In genomic region chr15:95624616-95625361, GRCh38 we compare ENCODE assay signal across 23 cellular contexts.
DNase-seq lines count a peak whose midpoint lies in the region; ATAC-seq and TF ChIP-seq lines count a peak whose summit lies in the region.
"Had no signal": no experiment of that assay in that cellular context is flagged by ENCODE, and none has a peak within 500 bp of the region (broad histone marks: within the 10 kb centered on the region; RNA-seq: fewer than 3 reads in every experiment).

No MANE protein-coding gene starts in this region.

- no peak overlapping the region for H4K12ac ChIP-seq in trophoblast cell (ENCODE audit: low read depth, low read length)

- H2AFZ ChIP-seq in trophoblast cell (ENCODE audit: insufficient read depth, low read length, poor library complexity): no peak overlapping the region

- no peak overlapping the region for H3K14ac ChIP-seq in trophoblast cell (ENCODE audit: low read length)

- H2BK120ac ChIP-seq in mesendoderm (ENCODE audit: low read depth, low read length) (no peak overlapping the region), trophoblast cell (ENCODE audit: insufficient read depth, low read length, poor library complexity) (no peak overlapping the region)

- no peak for DNase-seq in heart right ventricle
- no peak for DNase-seq in left ventricle myocardium superior
- no peak for DNase-seq in mesendoderm
- DNase-seq in trophoblast cell: peak; percentile 15 to 75
- DNase-seq in NCI-H1092 treated with DMSO at 0.1 percent for 48 hours (lab: John Stamatoyannopoulos, UW): no peak
- no peak for DNase-seq in glomerular visceral epithelial cell (ENCODE audit: extremely low spot score)
- DNase-seq: 8988T; ACHN; BE2C; CD8-positive, alpha-beta memory T cell; DMS 273 treated with DMSO at 0.1 percent for 48 hours; DMS79; EL; GF-D8; NCI-H1092; NCI-H1436 treated with DMSO at 0.1 percent for 48 hours; NCI-H187 treated with DMSO at 0.1 percent for 48 hours; NCI-H524 treated with DMSO at 0.1 percent for 48 hours; NK-92 treated with Interleukin-12 subunit alpha and Interleukin-12 subunit beta, amount 100 ng/mL, for 24 hours; PC-3; SJCRH30 had no signal

- H3K9ac ChIP-seq in mesendoderm (ENCODE audit: low read length) (no peak overlapping the region), trophoblast cell (ENCODE audit: low read length) (no peak overlapping the region)

- no peak overlapping the region for H4K91ac ChIP-seq in trophoblast cell (ENCODE audit: low read depth, low read length)

- no peak overlapping the region for H4K8ac ChIP-seq in mesendoderm (ENCODE audit: low read depth, low read length)
- no peak overlapping the region for H4K8ac ChIP-seq in trophoblast cell (ENCODE audit: low read depth, low read length)

- no peak overlapping the region for H3K18ac ChIP-seq in mesendoderm (ENCODE audit: low read length)
- no peak overlapping the region for H3K18ac ChIP-seq in trophoblast cell (ENCODE audit: low read length)

- no peak overlapping the region for H2BK12ac ChIP-seq in trophoblast cell (ENCODE audit: low read length)

- no peak overlapping the region for H3K4me3 ChIP-seq in heart right ventricle
- no peak overlapping the region for H3K4me3 ChIP-seq in mesendoderm (ENCODE audit: low read length)
- no peak overlapping the region for H3K4me3 ChIP-seq in trophoblast cell (ENCODE audit: low read depth, low read length)
- H3K4me3 ChIP-seq: SJCRH30 had no signal

- TF ChIP-seq CTCF in heart right ventricle (IDR thresholded peaks at IDR 0.05): no peak

- H3K27ac ChIP-seq in heart right ventricle: peak overlapping the region in 8 of 10 donors; percentile 6 to 62 (median 40)
- no peak overlapping the region for H3K27ac ChIP-seq in mesendoderm (ENCODE audit: low read depth, low read length)
- H3K27ac ChIP-seq in trophoblast cell (ENCODE audit: low read depth, low read length): no peak overlapping the region
- H3K27ac ChIP-seq: HL-60, SJCRH30 had no signal

- intact Hi-C loops in heart right ventricle (cut with DNase I): loop anchor here in 3 of 10 donors (5.0 to 10.0 kb wide), 3 partner anchors 38 to 700 kb away; no protein-coding TSS in a partner anchor
- intact Hi-C loops in left ventricle myocardium superior (cut with micrococcal nuclease): no loop called here

- no peak overlapping the region for H3K56ac ChIP-seq in mesendoderm (ENCODE audit: low read length)

- H3K36me3 ChIP-seq in heart right ventricle (no peaks in the 10 kb centered on the region), mesendoderm (ENCODE audit: control insufficient read depth, insufficient read depth, low read length) (no peaks in the 10 kb centered on the region), trophoblast cell (ENCODE audit: control insufficient read depth in 1 of 2, insufficient read depth in 2 of 2, low read length in 2 of 2) (no peaks in the 10 kb centered on the region)
- H3K36me3 ChIP-seq: BE2C, SJCRH30 had no signal

- H3K27me3 ChIP-seq in heart right ventricle (no peaks in the 10 kb centered on the region), mesendoderm (ENCODE audit: insufficient read depth, low read length, poor library complexity) (no peaks in the 10 kb centered on the region), trophoblast cell (ENCODE audit: insufficient read depth, low read length) (no peaks in the 10 kb centered on the region)
- H3K27me3 ChIP-seq: BE2C, SJCRH30 had no signal

- H3K23ac ChIP-seq in mesendoderm (ENCODE audit: low read length): peak overlapping the region; percentile 9
- no peak overlapping the region for H3K23ac ChIP-seq in trophoblast cell (ENCODE audit: low read length)

- H4K5ac ChIP-seq in mesendoderm (ENCODE audit: low read length): no peak overlapping the region

- no peak overlapping the region for H2BK5ac ChIP-seq in mesendoderm (ENCODE audit: low read length)
- no peak overlapping the region for H2BK5ac ChIP-seq in trophoblast cell (ENCODE audit: low read depth, low read length, poor library complexity)

- WGBS in heart right ventricle, 2 donors: 81 to 82% methylated on average over 6 of the region's 6 CpGs
- WGBS in mesendoderm (ENCODE audit: extremely low coverage, insufficient coverage, low lambda C conversion rate): no CpG with 5 or more reads among the region's 6 CpGs
- no CpG with 5 or more reads among the region's 6 CpGs for WGBS in trophoblast cell (ENCODE audit: extremely low coverage, insufficient coverage, insufficient read length)

- no peak overlapping the region for H2AK5ac ChIP-seq in mesendoderm (ENCODE audit: low read length)
- no peak overlapping the region for H2AK5ac ChIP-seq in trophoblast cell (ENCODE audit: low read length)

- ATAC-seq in heart right ventricle (no peak), left ventricle myocardium superior (no peak), GM18502 (IDR thresholded peaks at IDR 0.05; ENCODE audit: poor library complexity, unreplicated experiment) (no peak)
- ATAC-seq: PC-3 had no signal

- H3K9me3 ChIP-seq in heart right ventricle: peaks cover 0 to 21% (median 6%) of the 10 kb centered on the region in 11 donors
- H3K9me3 ChIP-seq in trophoblast cell (ENCODE audit: insufficient read depth, low read depth, low read length): no peaks in the 10 kb centered on the region
- H3K9me3 ChIP-seq: BE2C, SJCRH30 had no signal

- no peak overlapping the region for H2BK15ac ChIP-seq in mesendoderm (replicated peaks; ENCODE audit: low read depth)

- H3K79me1 ChIP-seq in mesendoderm (ENCODE audit: low read length) (no peaks in the 10 kb centered on the region), trophoblast cell (ENCODE audit: low read length) (no peaks in the 10 kb centered on the region)

- H3K4me1 ChIP-seq in heart right ventricle: peaks cover 0 to 11% (median 0%) of the 10 kb centered on the region in 9 donors
- no peaks in the 10 kb centered on the region for H3K4me1 ChIP-seq in mesendoderm (ENCODE audit: control insufficient read depth, low read depth, low read length)
- peaks cover 0 to 3% of the 10 kb centered on the region in 2 experiments for H3K4me1 ChIP-seq in trophoblast cell (ENCODE audit: control insufficient read depth in 1 of 2, insufficient read depth in 2 of 2, low read length in 2 of 2)
- H3K4me1 ChIP-seq: BE2C had no signal

- H3K4ac ChIP-seq in mesendoderm (ENCODE audit: low read depth, low read length) (no peak overlapping the region), trophoblast cell (ENCODE audit: low read depth, low read length) (no peak overlapping the region)

- H3K79me2 ChIP-seq in mesendoderm (ENCODE audit: control insufficient read depth, insufficient read depth, low read length) (no peaks in the 10 kb centered on the region), trophoblast cell (ENCODE audit: control insufficient read depth, insufficient read depth, low read length, poor library complexity) (no peaks in the 10 kb centered on the region)

- H3K4me2 ChIP-seq in mesendoderm (ENCODE audit: low read length) (no peak overlapping the region), trophoblast cell (ENCODE audit: low read length) (no peak overlapping the region)

Comparison
In these comparisons a context has a peak if more than half of its experiments do, and no peak if none do; other contexts are left out.
1. DNase-seq: peak in trophoblast cell (2 of 2); none in heart right ventricle (0 of 2), left ventricle myocardium superior (single experiment), mesendoderm (single experiment), NCI-H1092 treated with DMSO at 0.1 percent for 48 hours (single experiment) and glomerular visceral epithelial cell (single experiment).
2. H3K27ac ChIP-seq: peak in heart right ventricle (8 of 10); none in mesendoderm (single experiment) and trophoblast cell (single experiment).